31 cellular contexts compared by ENCODE assay signal in genomic region chr1:15722411-15722810, GRCh38. TPM values are rescaled to one million over a fixed set of nuclear protein-coding genes. Genes with fewer than 3 reads are reported as not detected.
"Had no signal": no experiment of that assay in that cellular context is flagged by ENCODE, and none has a peak within 500 bp of the region (broad histone marks: within the 10 kb centered on the region; RNA-seq: fewer than 3 reads in every experiment).

No MANE protein-coding gene starts in this region.

- H3K27ac ChIP-seq: brain microvascular endothelial cell, esophagus squamous epithelium, ovary, SK-N-MC, transverse colon, uterus had no signal

- H3K9me3 ChIP-seq: adrenal gland, esophagus squamous epithelium, left ventricle myocardium inferior, ovary, transverse colon, uterus had no signal

- H3K27ac Mint-ChIP-seq: activated CD4-positive, alpha-beta memory T cell treated with anti-CD3 and anti-CD28 coated beads, Interleukin-2, amount 10 ng/mL, durations not matched to agents 7 days and 5 days; activated CD4-positive, alpha-beta T cell treated with anti-CD3 and anti-CD28 coated beads, Interleukin-2, amount 10 ng/mL, durations not matched to agents 7 days and 5 days; activated T-helper 2 cell treated with anti-CD3 and anti-CD28 coated beads, Interferon-gamma antibody, Interleukin-2, Interleukin-4, amounts not matched to agents 10 μg/mL and 5 μg/mL and 100 μg/mL, durations not matched to agents 14 hours and 24 hours and 36 hours; dendritic cell treated with granulocyte-macrophage colony-stimulating factor and Interleukin-4, amounts not matched to agents 40 ng/mL and 50 ng/mL, for 4 days; nephron; progenitor cell of endocrine pancreas; stimulated activated memory B cell treated with anti-CD40 and anti-IgM and Interleukin-4, amounts not matched to agents 10 μg/mL and 1 μg/mL and 100 μg/mL, for 72 hours; WTC11 had no signal

- H3K4me1 Mint-ChIP-seq: activated CD4-positive, alpha-beta memory T cell treated with anti-CD3 and anti-CD28 coated beads, Interleukin-2, amount 10 ng/mL, durations not matched to agents 7 days and 5 days; activated CD4-positive, alpha-beta T cell treated with anti-CD3 and anti-CD28 coated beads, Interleukin-2, amount 10 ng/mL, durations not matched to agents 7 days and 5 days; stimulated activated memory B cell treated with anti-CD40 and anti-IgM and Interleukin-4, amounts not matched to agents 10 μg/mL and 1 μg/mL and 100 μg/mL, for 72 hours; WTC11 had no signal

- H3K36me3 ChIP-seq: uterus had no signal

- H3K36me3 Mint-ChIP-seq: activated naive CD4-positive, alpha-beta T cell treated with anti-CD3 and anti-CD28 coated beads, Interleukin-2, amount 50 U/mL, for 72 hours had no signal

- H3K4me3 Mint-ChIP-seq: activated CD4-positive, alpha-beta memory T cell treated with anti-CD3 and anti-CD28 coated beads, Interleukin-2, amount 10 ng/mL, durations not matched to agents 7 days and 5 days; activated CD4-positive, alpha-beta T cell treated with anti-CD3 and anti-CD28 coated beads, Interleukin-2, amount 10 ng/mL, durations not matched to agents 7 days and 5 days; activated T-cell treated with anti-CD3 and anti-CD28 coated beads, Interleukin-2, amount 50 U/mL, for 4 hours; dendritic cell treated with granulocyte-macrophage colony-stimulating factor and Interleukin-4, amounts not matched to agents 40 ng/mL and 50 ng/mL, for 4 days; nephron; stimulated activated memory B cell treated with anti-CD40 and anti-IgM and Interleukin-4, amounts not matched to agents 10 μg/mL and 1 μg/mL and 100 μg/mL, for 72 hours; WTC11 had no signal

- H3K4me3 ChIP-seq: adrenal gland, esophagus squamous epithelium, left ventricle myocardium inferior, lung, ovary, SK-N-MC, transverse colon, uterus had no signal

- DNase-seq: activated CD4-positive, alpha-beta memory T cell treated with anti-CD3 and anti-CD28 coated beads, Interleukin-2, amount 10 ng/mL, durations not matched to agents 7 days and 5 days; activated CD4-positive, alpha-beta T cell treated with anti-CD3 and anti-CD28 coated beads for 1 hour; activated CD4-positive, alpha-beta T cell treated with anti-CD3 and anti-CD28 coated beads, Interleukin-2, amount 10 ng/mL, durations not matched to agents 7 days and 5 days; activated T-cell treated with anti-CD3 and anti-CD28 coated beads, Interleukin-2, amount 50 U/mL, for 4 hours; adrenal gland; brain microvascular endothelial cell; effector CD4-positive, alpha-beta T cell; esophagus squamous epithelium; foreskin melanocyte; left ventricle myocardium inferior; ovary; retina; small intestine; stimulated activated CD4-positive, alpha-beta T cell treated with anti-CD3 and anti-CD28 coated beads, Interleukin-4, amount 100 ng/mL, for 24 hours; T-helper 2 cell; transverse colon; uterus had no signal

- H3K27me3 Mint-ChIP-seq: activated CD4-positive, alpha-beta memory T cell treated with anti-CD3 and anti-CD28 coated beads, Interleukin-2, amount 10 ng/mL, durations not matched to agents 7 days and 5 days; activated CD4-positive, alpha-beta T cell treated with anti-CD3 and anti-CD28 coated beads, Interleukin-2, amount 10 ng/mL, durations not matched to agents 7 days and 5 days; dendritic cell treated with granulocyte-macrophage colony-stimulating factor and Interleukin-4, amounts not matched to agents 40 ng/mL and 50 ng/mL, for 4 days; progenitor cell of endocrine pancreas; stimulated activated memory B cell treated with anti-CD40 and anti-IgM and Interleukin-4, amounts not matched to agents 10 μg/mL and 1 μg/mL and 100 μg/mL, for 72 hours had no signal

- H3K9me3 Mint-ChIP-seq: activated CD4-positive, alpha-beta memory T cell treated with anti-CD3 and anti-CD28 coated beads, Interleukin-2, amount 10 ng/mL, durations not matched to agents 7 days and 5 days; activated CD4-positive, alpha-beta T cell treated with anti-CD3 and anti-CD28 coated beads, Interleukin-2, amount 10 ng/mL, durations not matched to agents 7 days and 5 days; activated naive CD4-positive, alpha-beta T cell treated with anti-CD3 and anti-CD28 coated beads, Interleukin-2, amount 50 U/mL, for 72 hours; activated T-cell treated with anti-CD3 and anti-CD28 coated beads, Interleukin-2, amount 50 U/mL, for 4 hours; activated T-helper 2 cell treated with anti-CD3 and anti-CD28 coated beads, Interferon-gamma antibody, Interleukin-2, Interleukin-4, amounts not matched to agents 10 μg/mL and 5 μg/mL and 100 μg/mL, durations not matched to agents 14 hours and 24 hours and 36 hours; dendritic cell treated with granulocyte-macrophage colony-stimulating factor and Interleukin-4, amounts not matched to agents 40 ng/mL and 50 ng/mL, for 4 days; nephron; stimulated activated memory B cell treated with anti-CD40 and anti-IgM and Interleukin-4, amounts not matched to agents 10 μg/mL and 1 μg/mL and 100 μg/mL, for 72 hours; WTC11 had no signal

- H3K4me1 ChIP-seq: esophagus squamous epithelium, uterus had no signal

- ATAC-seq: activated naive CD4-positive, alpha-beta T cell treated with anti-CD3 and anti-CD28 coated beads, Interleukin-2, amount 50 U/mL, for 72 hours; activated T-cell treated with anti-CD3 and anti-CD28 coated beads, Interleukin-2, amount 50 U/mL, for 4 hours; stimulated activated memory B cell treated with anti-CD40 and anti-IgM and Interleukin-4, amounts not matched to agents 10 μg/mL and 1 μg/mL and 100 μg/mL, for 72 hours; WTC11 had no signal

- H3K27me3 ChIP-seq: adrenal gland, brain microvascular endothelial cell, esophagus squamous epithelium, ovary, transverse colon, uterus had no signal

RNA-seq across cellular contexts. Expression of gene TMEM82, which starts 19.9 kb away (rescaled TPM):
- total RNA-seq: activated CD4-positive, alpha-beta memory T cell treated with anti-CD3 and anti-CD28 coated beads, Interleukin-2, amount 10 ng/mL, durations not matched to agents 7 days and 5 days; activated CD4-positive, alpha-beta T cell treated with anti-CD3 and anti-CD28 coated beads, Interleukin-2, amount 10 ng/mL, durations not matched to agents 7 days and 5 days; activated naive CD4-positive, alpha-beta T cell treated with anti-CD3 and anti-CD28 coated beads, Interleukin-2, amount 50 U/mL, for 72 hours; activated T-cell treated with anti-CD3 and anti-CD28 coated beads, Interleukin-2, amount 50 U/mL, for 4 hours; activated T-helper 2 cell treated with anti-CD3 and anti-CD28 coated beads, Interferon-gamma antibody, Interleukin-2, Interleukin-4, amounts not matched to agents 10 μg/mL and 5 μg/mL and 100 μg/mL, durations not matched to agents 14 hours and 24 hours and 36 hours; aorta; cardiac septum; esophagus squamous epithelium; left ventricle myocardium inferior; lung; mesenteric fat pad; ovary; sciatic nerve; temporal lobe; uterus had no signal
- polyA plus RNA-seq: adrenal gland, lung, ovary had no signal

RNA-seq across cellular contexts. Expression of gene FBLIM1, which starts 36.2 kb away (rescaled TPM):
- total RNA-seq: activated CD4-positive, alpha-beta memory T cell treated with anti-CD3 and anti-CD28 coated beads, Interleukin-2, amount 10 ng/mL, durations not matched to agents 7 days and 5 days; activated T-helper 2 cell treated with anti-CD3 and anti-CD28 coated beads, Interferon-gamma antibody, Interleukin-2, Interleukin-4, amounts not matched to agents 10 μg/mL and 5 μg/mL and 100 μg/mL, durations not matched to agents 14 hours and 24 hours and 36 hours had no signal
